ENCODE assay signal across 2 cellular contexts in genomic region chr7:29093091-29093490, GRCh38. TPM values are rescaled to one million over a fixed set of nuclear protein-coding genes. Genes with fewer than 3 reads are reported as not detected.
"Had no signal": no experiment of that assay in that cellular context is flagged by ENCODE, and none has a peak within 500 bp of the region (broad histone marks: within the 10 kb centered on the region; RNA-seq: fewer than 3 reads in every experiment).

No MANE protein-coding gene starts in this region.

RNA-seq across cellular contexts. Expression of gene CPVL, which starts 53.2 kb away (rescaled TPM):
- total RNA-seq: OCI-LY7, PC-9 had no signal
